8 cellular contexts compared by ENCODE assay signal in the genomic region with DNA sequence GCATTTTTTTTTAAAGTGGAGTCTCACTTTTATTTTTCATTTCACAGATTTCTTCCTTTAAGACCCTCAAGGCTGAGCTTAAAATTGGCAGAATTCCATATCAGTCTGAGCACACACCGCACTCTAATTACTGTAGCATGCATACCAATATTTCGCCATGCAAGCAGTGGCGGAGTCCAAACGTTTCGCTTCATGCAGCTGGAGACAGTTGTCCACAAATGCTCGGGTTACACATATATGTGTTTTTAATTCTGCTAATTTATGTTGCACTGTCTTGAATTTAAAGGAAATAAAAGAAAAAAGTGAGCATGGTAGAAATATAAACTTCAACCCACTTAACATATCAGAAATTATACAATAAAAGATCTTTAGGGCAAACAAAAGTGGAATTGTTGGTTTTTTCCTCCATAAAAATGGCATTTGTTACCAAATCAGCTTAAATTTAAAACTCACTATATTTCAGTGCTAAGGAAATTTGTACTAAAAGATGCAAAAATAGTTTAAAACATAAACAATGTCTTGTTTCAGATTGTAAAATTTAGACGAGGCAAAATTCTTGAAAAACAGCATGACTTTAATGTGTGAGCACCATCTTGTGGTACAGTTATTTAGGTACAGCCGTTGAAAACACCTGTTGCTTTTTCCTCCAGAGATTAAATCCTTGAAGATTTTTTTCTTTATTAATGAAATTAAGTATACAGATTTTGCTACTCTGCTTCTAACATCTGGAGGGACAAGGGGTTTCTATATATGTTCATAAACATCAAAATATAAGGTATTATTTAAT. TPM values are rescaled to one million over a fixed set of nuclear protein-coding genes. Genes with fewer than 3 reads are reported as not detected.
DNase-seq lines count a peak whose midpoint lies in the region; ATAC-seq and TF ChIP-seq lines count a peak whose summit lies in the region.

No MANE protein-coding gene starts in this region.

- H3K4me1 ChIP-seq in hepatocyte (ENCODE audit: insufficient read depth) (no peaks in the 10 kb centered on the region), smooth muscle cell (ENCODE audit: low read depth) (peaks cover 3% of the 10 kb centered on the region)

- peak; percentile 69 for TF ChIP-seq CTCF in activated CD8-positive, alpha-beta T cell treated with anti-CD3 and anti-CD28 coated beads for 36 hours (IDR thresholded peaks at IDR 0.05)
- TF ChIP-seq CTCF in hepatocyte (IDR thresholded peaks at IDR 0.05; ENCODE audit: poor library complexity) (peak; percentile 94), smooth muscle cell (IDR thresholded peaks at IDR 0.05; ENCODE audit: borderline replicate concordance, insufficient read depth, poor library complexity, severe bottlenecking) (peak; percentile 73)

- ATAC-seq in GM21447 (IDR thresholded peaks at IDR 0.05; ENCODE audit: unreplicated experiment) = peak; percentile 47
- no peak for ATAC-seq in activated CD8-positive, alpha-beta T cell treated with anti-CD3 and anti-CD28 coated beads for 36 hours
- no peak for ATAC-seq in HG02763 (IDR thresholded peaks at IDR 0.05; ENCODE audit: unreplicated experiment)

- POLR2A ChIA-PET in activated CD8-positive, alpha-beta T cell treated with anti-CD3 and anti-CD28 coated beads for 36 hours (lab: Charles Lee) = no interaction called here

- H3K36me3 ChIP-seq in hepatocyte (replicated peaks; ENCODE audit: insufficient read depth, low read depth) = no peaks in the 10 kb centered on the region
- H3K36me3 ChIP-seq in smooth muscle cell (ENCODE audit: low read depth) = no peaks in the 10 kb centered on the region

- H3K4me2 ChIP-seq in hepatocyte (peak overlapping the region; percentile 56), smooth muscle cell (peak overlapping the region; percentile 19)

- no peaks in the 10 kb centered on the region for H3K27me3 Mint-ChIP-seq in activated CD8-positive, alpha-beta T cell treated with anti-CD3 and anti-CD28 coated beads for 36 hours

- H2AFZ ChIP-seq in hepatocyte (peak overlapping the region; percentile 2), smooth muscle cell (ENCODE audit: low read depth) (no peak overlapping the region)

- WGBS in hepatocyte (ENCODE audit: low lambda C conversion rate, missing lambda C conversion rate) = 29% methylated on average over 8 of the region's 8 CpGs
- WGBS in smooth muscle cell (ENCODE audit: low lambda C conversion rate) = 66% methylated on average over 8 of the region's 8 CpGs

- H4K20me1 ChIP-seq in hepatocyte (ENCODE audit: insufficient read depth, poor library complexity, severe bottlenecking) = no peaks in the 10 kb centered on the region
- no peaks in the 10 kb centered on the region for H4K20me1 ChIP-seq in smooth muscle cell (ENCODE audit: low read depth)

- no peak overlapping the region for H3K4me3 ChIP-seq in hepatocyte
- H3K4me3 ChIP-seq in smooth muscle cell = peak overlapping the region; percentile 36

- H3K27ac ChIP-seq in hepatocyte = no peak overlapping the region
- H3K27ac ChIP-seq in smooth muscle cell (ENCODE audit: low read depth) = no peak overlapping the region

- H3K9me3 Mint-ChIP-seq in activated CD8-positive, alpha-beta T cell treated with anti-CD3 and anti-CD28 coated beads for 36 hours = no peaks in the 10 kb centered on the region

- H3K36me3 Mint-ChIP-seq in activated CD8-positive, alpha-beta T cell treated with anti-CD3 and anti-CD28 coated beads for 36 hours (ENCODE audit: low read depth) = no peaks in the 10 kb centered on the region

- no peaks in the 10 kb centered on the region for H3K79me2 ChIP-seq in hepatocyte
- no peaks in the 10 kb centered on the region for H3K79me2 ChIP-seq in smooth muscle cell (ENCODE audit: low read depth)

- no peak overlapping the region for H3K27ac Mint-ChIP-seq in activated CD8-positive, alpha-beta T cell treated with anti-CD3 and anti-CD28 coated beads for 36 hours

- H3K27me3 ChIP-seq in hepatocyte (no peaks in the 10 kb centered on the region), smooth muscle cell (ENCODE audit: low read depth) (no peaks in the 10 kb centered on the region)

- CTCF ChIA-PET in activated CD8-positive, alpha-beta T cell treated with anti-CD3 and anti-CD28 coated beads for 36 hours (lab: Charles Lee) = interaction anchor here (0.6 to 3.0 kb wide), 18 partner anchors 10 to 268 kb away, joined by 3 to 40 read pairs (median 4); a partner anchor contains a TSS

- no peak overlapping the region for H3K4me3 Mint-ChIP-seq in activated CD8-positive, alpha-beta T cell treated with anti-CD3 and anti-CD28 coated beads for 36 hours

- H3K9me3 ChIP-seq in hepatocyte (ENCODE audit: low read depth) = no peaks in the 10 kb centered on the region
- H3K9me3 ChIP-seq in smooth muscle cell (replicated peaks; ENCODE audit: low read depth) = no peaks in the 10 kb centered on the region

- intact Hi-C loops in activated CD8-positive, alpha-beta T cell treated with anti-CD3 and anti-CD28 coated beads for 36 hours (cut with micrococcal nuclease) = no loop called here

- H3K4me1 Mint-ChIP-seq in activated CD8-positive, alpha-beta T cell treated with anti-CD3 and anti-CD28 coated beads for 36 hours (ENCODE audit: low read depth) = no peaks in the 10 kb centered on the region

- H3F3A ChIP-seq in smooth muscle cell (ENCODE audit: low read depth) = no peaks in the 10 kb centered on the region

- H3K9me2 ChIP-seq in hepatocyte (replicated peaks; ENCODE audit: insufficient read depth) = no peaks in the 10 kb centered on the region

- H3K9ac ChIP-seq in smooth muscle cell (ENCODE audit: low read depth) = no peak overlapping the region

- DNase-seq in CD1c-positive myeloid dendritic cell (ENCODE audit: extremely low spot score) = peak; percentile 66
- DNase-seq in NCI-H2029 treated with DMSO at 0.1 percent for 48 hours (lab: John Stamatoyannopoulos, UW) = peak; percentile 73
- no peak for DNase-seq in activated CD8-positive, alpha-beta T cell treated with anti-CD3 and anti-CD28 coated beads for 36 hours
- DNase-seq in hepatocyte (ENCODE audit: low spot score) = peak; percentile 67
- no peak for DNase-seq in smooth muscle cell (lab: John Stamatoyannopoulos, UW; ENCODE audit: unreplicated experiment)
- DNase-seq in activated effector memory CD4-positive, alpha-beta T cell treated with Interleukin-2 at 50 U/mL for 16 hours = no peak

RNA-seq across cellular contexts. Expression of a gene that starts 24.1 kb away (rescaled TPM):
- total RNA-seq in activated CD8-positive, alpha-beta T cell treated with anti-CD3 and anti-CD28 coated beads for 36 hours = 1 to 10 TPM; 4.8 to 5.4 TPM
- total RNA-seq in hepatocyte (27.1 and 38.6 TPM in 2 replicates), smooth muscle cell (20.3 and 27.0 TPM in 2 replicates)
- polyA plus RNA-seq in hepatocyte (4.2 and 4.9 TPM in 2 replicates), smooth muscle cell (1.8 and 3.6 TPM in 2 replicates)

RNA-seq across cellular contexts. Expression of a gene that starts 30.0 kb away (rescaled TPM):
- not detected for total RNA-seq in activated CD8-positive, alpha-beta T cell treated with anti-CD3 and anti-CD28 coated beads for 36 hours
- total RNA-seq in hepatocyte (0.52 and 2.1 TPM in 2 replicates), smooth muscle cell (6.2 and 7.5 TPM in 2 replicates)
- polyA plus RNA-seq in hepatocyte (0.94 and 1.1 TPM in 2 replicates), smooth muscle cell (1.3 and 5.4 TPM in 2 replicates)

Comparison
In these comparisons a context has a peak if more than half of its experiments do, and no peak if none do; other contexts are left out.
1. DNase-seq: peak in CD1c-positive myeloid dendritic cell (single experiment), NCI-H2029 treated with DMSO at 0.1 percent for 48 hours (single experiment) and hepatocyte (single experiment); none in activated CD8-positive, alpha-beta T cell treated with anti-CD3 and anti-CD28 coated beads for 36 hours (single experiment), smooth muscle cell (single experiment) and activated effector memory CD4-positive, alpha-beta T cell treated with Interleukin-2 at 50 U/mL for 16 hours (single experiment).
2. Peak in every context shown above with its lines, with median percentiles within 50 percentile points of each other: CTCF ChIP-seq.